In the genomic region with DNA sequence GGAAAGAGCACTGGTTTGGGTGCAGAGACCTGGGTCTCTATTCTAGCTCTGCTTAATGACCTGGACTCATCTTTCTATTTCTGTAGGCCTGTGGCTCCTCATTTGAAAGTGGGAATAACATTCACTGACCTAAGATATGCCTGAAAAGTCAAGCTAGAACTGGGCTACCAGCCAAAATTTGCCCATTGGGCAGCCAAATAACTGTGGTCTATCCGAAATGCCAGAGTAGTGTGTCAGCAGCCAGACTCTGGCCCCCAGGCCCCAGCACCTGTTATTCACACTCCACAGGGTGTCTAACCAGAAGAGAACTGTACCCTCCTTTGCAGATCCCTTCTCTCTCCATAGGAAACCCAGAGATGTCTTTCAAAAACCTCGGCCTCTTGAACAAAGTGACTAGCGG, we compare ENCODE assay signal across 1 cellular context.
TF ChIP-seq lines count a peak whose summit lies in the region.

No MANE protein-coding gene starts in this region.

TF ChIP-seq in IMR-90, 13 proteins besides CTCF, POLR2A, EP300 and RAD21 (continued from another document):
- TF ChIP-seq ELK1 (IDR thresholded peaks at IDR 0.05; ENCODE audit: borderline replicate concordance, low read depth, low read length), result no peak
- no peak for TF ChIP-seq MAZ (IDR thresholded peaks at IDR 0.05; ENCODE audit: borderline replicate concordance, low read depth, low read length)
- TF ChIP-seq FOS (IDR thresholded peaks at IDR 0.05; ENCODE audit: low read depth, low read length), result no peak
- no peak for TF ChIP-seq CHD1 (IDR thresholded peaks at IDR 0.05; ENCODE audit: low read depth, low read length)
- no peak for TF ChIP-seq NFE2L2 (IDR thresholded peaks at IDR 0.05; ENCODE audit: low read depth, low read length)
- no peak for TF ChIP-seq MAFK (IDR thresholded peaks at IDR 0.05; ENCODE audit: low read depth, low read length)
